ENCODE assay signal across 21 cellular contexts in genomic region chr16:89936508-89936907, GRCh38.
"Had no signal": no experiment of that assay in that cellular context is flagged by ENCODE, and none has a peak within 500 bp of the region (broad histone marks: within the 10 kb centered on the region; RNA-seq: fewer than 3 reads in every experiment).

No MANE protein-coding gene starts in this region.

- H3K36me3 Mint-ChIP-seq: IgD-negative memory B cell had no signal

- H3K27ac Mint-ChIP-seq: IgD-negative memory B cell had no signal

- H3K27ac ChIP-seq: KMS-11, RWPE1 had no signal

- DNase-seq: Kasumi-1, MM.1S, NCI-H1092 treated with DMSO at 0.1 percent for 48 hours, NCI-H1436, NCI-H187, NCI-H2029, NCI-H2081 treated with DMSO at 0.1 percent for 48 hours, NCI-H2171, NCI-H226, NCI-H446, NCI-H510A, NCI-H524 treated with DMSO at 0.1 percent for 48 hours, NCI-H69, NCI-H774, PC-3, SHP77 had no signal

- H3K4me2 ChIP-seq: KMS-11 had no signal

- H3K9me3 Mint-ChIP-seq: IgD-negative memory B cell had no signal

- ATAC-seq: K562, Panc1, PC-3 had no signal

- FAIRE-seq: K562 had no signal

- H3K4me3 Mint-ChIP-seq: IgD-negative memory B cell had no signal

- H3K4me3 ChIP-seq: K562 had no signal
